Comparison of ENCODE assay signal across 9 cellular contexts in genomic region chr2:26067980-26068507, GRCh38. TPM values are rescaled to one million over a fixed set of nuclear protein-coding genes. Genes with fewer than 3 reads are reported as not detected.
DNase-seq lines count a peak whose midpoint lies in the region; ATAC-seq and TF ChIP-seq lines count a peak whose summit lies in the region.
"Had no signal": no experiment of that assay in that cellular context is flagged by ENCODE, and none has a peak within 500 bp of the region (broad histone marks: within the 10 kb centered on the region; RNA-seq: fewer than 3 reads in every experiment).

No MANE protein-coding gene starts in this region.

- peak overlapping the region; percentile 97 for H3K27ac ChIP-seq in KMS-11

- H3K4me3 Mint-ChIP-seq in Caco-2 (ENCODE audit: unreplicated experiment) (no peak overlapping the region), nephron progenitor cell (no peak overlapping the region)
- H3K4me3 Mint-ChIP-seq in activated naive CD8-positive, alpha-beta T cell treated with anti-CD3 and anti-CD28 coated beads, Interleukin-2, amount 50 U/mL, for 24 hours, result peak overlapping the region; percentile 67

- H3K4me1 Mint-ChIP-seq in Caco-2 (ENCODE audit: low read depth, unreplicated experiment) (peaks cover 34% of the 10 kb centered on the region), nephron progenitor cell (peaks cover 12% of the 10 kb centered on the region)
- H3K4me1 Mint-ChIP-seq in activated naive CD8-positive, alpha-beta T cell treated with anti-CD3 and anti-CD28 coated beads, Interleukin-2, amount 50 U/mL, for 24 hours, result peaks cover 60% of the 10 kb centered on the region

- peaks cover 1% of the 10 kb centered on the region; the same call in 1 of the 2 replicates for H3K36me3 ChIP-seq in Caco-2 (ENCODE audit: control insufficient read depth, insufficient read depth, low read length)
- no peaks in the 10 kb centered on the region for H3K36me3 ChIP-seq in KMS-11 (ENCODE audit: insufficient read depth)

- H3K4me3 ChIP-seq in Caco-2 (ENCODE audit: low read depth, low read length) (no peak overlapping the region), KMS-11 (IDR thresholded peaks at IDR 0.05; ENCODE audit: insufficient read depth, low read depth, low read length) (peak overlapping the region; percentile 13)
- H3K4me3 ChIP-seq: hepatocyte had no signal

- H3K4me1 ChIP-seq in Caco-2, result peaks cover 28% of the 10 kb centered on the region
- H3K4me1 ChIP-seq in KMS-11 (ENCODE audit: low read depth, poor library complexity, severe bottlenecking), result peaks cover 86% of the 10 kb centered on the region

- peak overlapping the region; percentile 58 for H3K4me2 ChIP-seq in KMS-11
- H3K4me2 ChIP-seq: hepatocyte had no signal

- CTCF ChIA-PET in Caco-2 (lab: Charles Lee), result no interaction called here

- H3K9me3 Mint-ChIP-seq in Caco-2 (ENCODE audit: unreplicated experiment), result no peaks in the 10 kb centered on the region
- H3K9me3 Mint-ChIP-seq in activated naive CD8-positive, alpha-beta T cell treated with anti-CD3 and anti-CD28 coated beads, Interleukin-2, amount 50 U/mL, for 24 hours, result no peaks in the 10 kb centered on the region
- peaks cover 5% of the 10 kb centered on the region for H3K9me3 Mint-ChIP-seq in nephron progenitor cell

- H3K27me3 Mint-ChIP-seq in Caco-2 (ENCODE audit: insufficient read depth, unreplicated experiment) (no peaks in the 10 kb centered on the region), nephron progenitor cell (ENCODE audit: low read depth, poor library complexity) (no peaks in the 10 kb centered on the region)
- no peaks in the 10 kb centered on the region for H3K27me3 Mint-ChIP-seq in activated naive CD8-positive, alpha-beta T cell treated with anti-CD3 and anti-CD28 coated beads, Interleukin-2, amount 50 U/mL, for 24 hours

- H3K36me3 Mint-ChIP-seq in Caco-2 (ENCODE audit: insufficient read depth, unreplicated experiment) (peaks cover 43% of the 10 kb centered on the region), nephron progenitor cell (ENCODE audit: low read depth) (peaks cover 66% of the 10 kb centered on the region)
- peaks cover 33% of the 10 kb centered on the region for H3K36me3 Mint-ChIP-seq in activated naive CD8-positive, alpha-beta T cell treated with anti-CD3 and anti-CD28 coated beads, Interleukin-2, amount 50 U/mL, for 24 hours (ENCODE audit: low read depth)

- POLR2A ChIA-PET in Caco-2 (lab: Charles Lee), result no interaction called here

- H3K9me3 ChIP-seq in Caco-2, result no peaks in the 10 kb centered on the region

- intact Hi-C loops in Caco-2 (cut with micrococcal nuclease; ENCODE audit: unreplicated experiment), result no loop called here

- no TSS peak for BruUV-seq in Caco-2 (replicated peaks; lab: Mats Ljungman, UMichigan)

- H3K9ac ChIP-seq in KMS-11, result peak overlapping the region; percentile 72; the same call in 1 of the 2 replicates

- TF ChIP-seq CTCF in Caco-2 (IDR thresholded peaks at IDR 0.05; ENCODE audit: insufficient read depth in 1 of 2, low read depth in 1 of 2, low read length in 1 of 2, severe bottlenecking in 1 of 2, unreplicated experiment in 1 of 2) (no peak), KMS-11 (conservative IDR thresholded peaks at IDR 0.05; ENCODE audit: low read depth, low read length) (no peak), nephron progenitor cell (IDR thresholded peaks at IDR 0.05) (no peak)

- H3K27ac Mint-ChIP-seq in Caco-2 (ENCODE audit: unreplicated experiment), result peak overlapping the region; percentile 55
- H3K27ac Mint-ChIP-seq in activated naive CD8-positive, alpha-beta T cell treated with anti-CD3 and anti-CD28 coated beads, Interleukin-2, amount 50 U/mL, for 24 hours, result peak overlapping the region; percentile 86
- H3K27ac Mint-ChIP-seq in nephron progenitor cell, result peak overlapping the region; percentile 33

- peak; percentile 13 for ATAC-seq in activated naive CD8-positive, alpha-beta T cell treated with anti-CD3 and anti-CD28 coated beads, Interleukin-2, amount 50 U/mL, for 24 hours
- ATAC-seq in HG03135 (IDR thresholded peaks at IDR 0.05; ENCODE audit: unreplicated experiment) (no peak), GM18861 (IDR thresholded peaks at IDR 0.05; ENCODE audit: unreplicated experiment) (no peak)

- H4K20me1 ChIP-seq in KMS-11 (ENCODE audit: insufficient read depth), result no peaks in the 10 kb centered on the region

- DNase-seq in Caco-2 (no peak), nephron progenitor cell (no peak), T1000 (lab: John Stamatoyannopoulos, UW) (no peak)
- DNase-seq in activated naive CD8-positive, alpha-beta T cell treated with anti-CD3 and anti-CD28 coated beads, Interleukin-2, amount 50 U/mL, for 24 hours, result no peak
- no peak for DNase-seq in effector CD4-positive, alpha-beta T cell

- H3K27me3 ChIP-seq in Caco-2 (replicated peaks; ENCODE audit: control insufficient read depth, insufficient read depth, low read length) (no peaks in the 10 kb centered on the region), KMS-11 (ENCODE audit: insufficient read depth, low read depth) (no peaks in the 10 kb centered on the region)
- H3K27me3 ChIP-seq: hepatocyte had no signal

- peaks cover 86% of the 10 kb centered on the region for H3K79me2 ChIP-seq in KMS-11 (ENCODE audit: insufficient read depth, low read depth)

- no peak overlapping the region for H2AFZ ChIP-seq in KMS-11 (ENCODE audit: low read depth)
- H2AFZ ChIP-seq: hepatocyte had no signal

RNA-seq across cellular contexts. Expression of gene RAB10, which starts 34.2 kb away (rescaled TPM):
- total RNA-seq in Caco-2 (2022), result 203 and 213 TPM in 2 replicates

Comparison
In these comparisons a context has a peak if more than half of its experiments do, and no peak if none do; other contexts are left out.
1. H3K27ac Mint-ChIP-seq: peak in every context shown above with its lines; median percentile 86 in activated naive CD8-positive, alpha-beta T cell treated with anti-CD3 and anti-CD28 coated beads, Interleukin-2, amount 50 U/mL, for 24 hours; 55 in Caco-2; 33 in nephron progenitor cell.